Comparison of ENCODE assay signal across 2 cellular contexts in genomic region chr4:168826620-168827019, GRCh38.
TF ChIP-seq lines count a peak whose summit lies in the region.

No MANE protein-coding gene starts in this region.

TF ChIP-seq in IMR-90, 13 proteins besides CTCF, POLR2A, EP300 and RAD21:
- TF ChIP-seq ELK1 (IDR thresholded peaks at IDR 0.05; ENCODE audit: borderline replicate concordance, low read depth, low read length) (no peak), USF2 (IDR thresholded peaks at IDR 0.05; ENCODE audit: low read depth, low read length) (no peak)

TF ChIP-seq in GM12891, 5 proteins besides CTCF, POLR2A, EP300 and RAD21:
- TF ChIP-seq PAX5 (IDR thresholded peaks at IDR 0.05; ENCODE audit: insufficient read depth, low read length, severe bottlenecking), result no peak
- no peak for TF ChIP-seq POU2F2 (IDR thresholded peaks at IDR 0.05; ENCODE audit: low read depth, low read length)
- no peak for TF ChIP-seq POLR2AphosphoS5 (IDR thresholded peaks at IDR 0.05; ENCODE audit: low read depth, low read length)
- no peak for TF ChIP-seq TAF1 (IDR thresholded peaks at IDR 0.05; ENCODE audit: low read depth, low read length)
- no peak for TF ChIP-seq SPI1 (IDR thresholded peaks at IDR 0.05; ENCODE audit: low read depth, low read length)
